In genomic region chr10:125152646-125153368, GRCh38 we compare ENCODE assay signal across 9 cellular contexts. TPM values are rescaled to one million over a fixed set of nuclear protein-coding genes. Genes with fewer than 3 reads are reported as not detected.
DNase-seq lines count a peak whose midpoint lies in the region; ATAC-seq and TF ChIP-seq lines count a peak whose summit lies in the region.
"Had no signal": no experiment of that assay in that cellular context is flagged by ENCODE, and none has a peak within 500 bp of the region (broad histone marks: within the 10 kb centered on the region; RNA-seq: fewer than 3 reads in every experiment).

No MANE protein-coding gene starts in this region.

- H3F3A ChIP-seq in GM23248 (ENCODE audit: insufficient read depth), result peaks cover 23% of the 10 kb centered on the region

- no peak for TF ChIP-seq POLR2A in sigmoid colon (IDR thresholded peaks at IDR 0.05)

- in situ Hi-C loops in GM23248 (cut with MboI), result no loop called here

- H3K27ac ChIP-seq in GM23248 (peak overlapping the region; percentile 56), sigmoid colon (peak overlapping the region; percentile 97 to 99 (median 98))
- no peak overlapping the region for H3K27ac ChIP-seq in CD4-positive, alpha-beta memory T cell (ENCODE audit: low read depth, low read length)

- POLR2A ChIA-PET in CD4-positive, alpha-beta memory T cell (lab: Charles Lee; ENCODE audit: partially characterized antibody), result no interaction called here

- intact Hi-C loops in sigmoid colon (cut with DNase I), result loop anchor here (10.0 kb wide), 1 partner anchor 672 kb away; the partner anchor contains the start of genes BCCIP and UROS
- intact Hi-C loops in CD4-positive, alpha-beta memory T cell (cut with micrococcal nuclease), result no loop called here

- peaks cover 100% of the 10 kb centered on the region for H3K79me2 ChIP-seq in GM23248 (ENCODE audit: insufficient read depth)

- H3K4me3 ChIP-seq in GM23248, result no peak overlapping the region
- H3K4me3 ChIP-seq in sigmoid colon, result no peak overlapping the region
- no peak overlapping the region for H3K4me3 ChIP-seq in CD4-positive, alpha-beta memory T cell (ENCODE audit: low read length in 2 of 2)

- H3K4me1 Mint-ChIP-seq in CD4-positive, alpha-beta memory T cell, result peaks cover 0 to 5% (median 2%) of the 10 kb centered on the region in 4 donors
- peaks cover 4% of the 10 kb centered on the region for H3K4me1 Mint-ChIP-seq in stimulated activated naive CD8-positive, alpha-beta T cell treated with anti-CD3 and anti-CD28 coated beads, Interleukin-15, amount 100 ng/mL, for 72 hours

- no peaks in the 10 kb centered on the region for H3K9me2 ChIP-seq in GM23248 (ENCODE audit: insufficient read depth)

- H3K36me3 Mint-ChIP-seq in CD4-positive, alpha-beta memory T cell, result no peaks in the 10 kb centered on the region

- H2AFZ ChIP-seq in GM23248, result no peak overlapping the region

- no peak for TF ChIP-seq EP300 in sigmoid colon (IDR thresholded peaks at IDR 0.05)

- 45 to 50% methylated on average over 14 to 16 of the region's 16 CpGs for WGBS in GM23248 (ENCODE audit: low coverage in 1 of 2, low lambda C conversion rate in 2 of 2, missing lambda C conversion rate in 2 of 2), 2 experiments
- WGBS in sigmoid colon, 2 donors, result 15 to 58% methylated on average over 16 of the region's 16 CpGs

- H3K27ac Mint-ChIP-seq in CD4-positive, alpha-beta memory T cell, result no peak overlapping the region
- no peak overlapping the region for H3K27ac Mint-ChIP-seq in stimulated activated naive CD8-positive, alpha-beta T cell treated with anti-CD3 and anti-CD28 coated beads, Interleukin-15, amount 100 ng/mL, for 72 hours

- peaks cover 0 to 2% (median 0%) of the 10 kb centered on the region in 8 donors for H3K9me3 Mint-ChIP-seq in CD4-positive, alpha-beta memory T cell
- H3K9me3 Mint-ChIP-seq in stimulated activated naive CD8-positive, alpha-beta T cell treated with anti-CD3 and anti-CD28 coated beads, Interleukin-15, amount 100 ng/mL, for 72 hours, result no peaks in the 10 kb centered on the region

- DNase-seq in GM23248 (peak; percentile 41), cerebellar cortex (ENCODE audit: low spot score) (peak; percentile 87), inferior parietal cortex (ENCODE audit: extremely low spot score) (peak; percentile 59), sigmoid colon (peak; percentile 87), OCI-M2 (lab: John Stamatoyannopoulos, UW; ENCODE audit: unreplicated experiment) (no peak)
- DNase-seq in CD4-positive, alpha-beta memory T cell, result no peak
- no peak for DNase-seq in stimulated activated naive CD8-positive, alpha-beta T cell treated with anti-CD3 and anti-CD28 coated beads, Interleukin-15, amount 100 ng/mL, for 72 hours

- H3K4me1 ChIP-seq in GM23248 (ENCODE audit: insufficient read depth) (peaks cover 64% of the 10 kb centered on the region), sigmoid colon (peaks cover 0 to 96% (median 90%) of the 10 kb centered on the region in 4 donors)
- H3K4me1 ChIP-seq in CD4-positive, alpha-beta memory T cell (ENCODE audit: insufficient read depth, low read length), result no peaks in the 10 kb centered on the region

- no peak for ATAC-seq in HG03139 (IDR thresholded peaks at IDR 0.05; ENCODE audit: unreplicated experiment)
- no peak for ATAC-seq in stimulated activated naive CD8-positive, alpha-beta T cell treated with anti-CD3 and anti-CD28 coated beads, Interleukin-15, amount 100 ng/mL, for 72 hours
- ATAC-seq: SK-N-SH treated with all-trans-retinoic acid at 6 μM for 48 hours had no signal

- no peak overlapping the region for H3K4me2 ChIP-seq in GM23248 (ENCODE audit: unreplicated experiment)

- CTCF ChIA-PET in CD4-positive, alpha-beta memory T cell (lab: Charles Lee; ENCODE audit: partially characterized antibody), result no interaction called here

- TF ChIP-seq CTCF in sigmoid colon (IDR thresholded peaks at IDR 0.05), result no peak

- H3K27me3 ChIP-seq in GM23248 (replicated peaks; ENCODE audit: insufficient read depth), result no peaks in the 10 kb centered on the region
- no peaks in the 10 kb centered on the region for H3K27me3 ChIP-seq in sigmoid colon
- H3K27me3 ChIP-seq in CD4-positive, alpha-beta memory T cell (ENCODE audit: insufficient read depth, low read length), result peaks cover 9% of the 10 kb centered on the region

- H3K4me3 Mint-ChIP-seq in CD4-positive, alpha-beta memory T cell, result no peak overlapping the region
- H3K4me3 Mint-ChIP-seq in stimulated activated naive CD8-positive, alpha-beta T cell treated with anti-CD3 and anti-CD28 coated beads, Interleukin-15, amount 100 ng/mL, for 72 hours, result no peak overlapping the region

- H3K36me3 ChIP-seq in GM23248 (ENCODE audit: low read depth) (no peaks in the 10 kb centered on the region; the same call in 1 of the 2 replicates), sigmoid colon (no peaks in the 10 kb centered on the region)
- no peaks in the 10 kb centered on the region for H3K36me3 ChIP-seq in CD4-positive, alpha-beta memory T cell (ENCODE audit: insufficient read depth, low read length)

- H3K9me3 ChIP-seq in GM23248 (ENCODE audit: low read depth) (no peaks in the 10 kb centered on the region), sigmoid colon (no peaks in the 10 kb centered on the region)
- no peaks in the 10 kb centered on the region for H3K9me3 ChIP-seq in CD4-positive, alpha-beta memory T cell (ENCODE audit: control insufficient read depth in 1 of 2, low read length in 2 of 2)

- H3K27me3 Mint-ChIP-seq in CD4-positive, alpha-beta memory T cell, result peaks cover 57 to 62% of the 10 kb centered on the region in 2 donors
- peaks cover 85% of the 10 kb centered on the region for H3K27me3 Mint-ChIP-seq in stimulated activated naive CD8-positive, alpha-beta T cell treated with anti-CD3 and anti-CD28 coated beads, Interleukin-15, amount 100 ng/mL, for 72 hours

- H4K20me1 ChIP-seq in GM23248 (ENCODE audit: insufficient read depth), result 0 out of 2 replicates have a peak, but pooled peaks cover 8% of the 10 kb centered on the region

- H3K9ac ChIP-seq in GM23248, result peak overlapping the region; percentile 35; the same call in 1 of the 2 replicates

RNA-seq across cellular contexts. Expression of gene CTBP2, which starts 7.6 kb away (rescaled TPM):
- 59.3 and 65.5 TPM in 2 replicates for total RNA-seq in GM23248 (2014; rRNA removed; shearing (Covaris generic))
- polyA plus RNA-seq in GM23248 (2016; fragmentation: Nextera tagmentation; extraction: Ambion mirVana), result 52.0 and 54.5 TPM in 2 replicates
- 10 to 100 TPM; 31.2 to 57.1 (median 47.5) TPM for total RNA-seq in sigmoid colon
- polyA plus RNA-seq in sigmoid colon, result 10 to 100 TPM; 49.9 to 62.4 (median 52.0) TPM
- total RNA-seq in CD4-positive, alpha-beta memory T cell, result under 1 TPM; 0.61 to 0.97 TPM
- polyA plus RNA-seq in CD4-positive, alpha-beta memory T cell, result under 1 TPM in 1 of 2 donors, not detected in 1; 0.16 TPM

Comparison
In these comparisons a context has a peak if more than half of its experiments do, and no peak if none do; other contexts are left out.
1. DNase-seq: peak in GM23248 (single experiment), cerebellar cortex (single experiment), inferior parietal cortex (single experiment) and sigmoid colon (single experiment); none in CD4-positive, alpha-beta memory T cell (0 of 5), stimulated activated naive CD8-positive, alpha-beta T cell treated with anti-CD3 and anti-CD28 coated beads, Interleukin-15, amount 100 ng/mL, for 72 hours (0 of 2) and OCI-M2 (single experiment).
2. RNA of gene CTBP2, which starts 7.6 kb away (total RNA-seq): 59.3 to 65.5 TPM in GM23248 and 31.2 to 57.1 TPM in sigmoid colon; 0.61 to 0.97 TPM in CD4-positive, alpha-beta memory T cell; every median in the first group is over 10 times any median in the second.